ENCODE assay signal across 9 cellular contexts in genomic region chrX:54180403-54180802, GRCh38. TPM values are rescaled to one million over a fixed set of nuclear protein-coding genes. Genes with fewer than 3 reads are reported as not detected.
A peak's percentile ranks its signal among the peaks of the same experiment; 100 is the strongest.
DNase-seq lines count a peak whose midpoint lies in the region; ATAC-seq and TF ChIP-seq lines count a peak whose summit lies in the region.
"Had no signal": no experiment of that assay in that cellular context is flagged by ENCODE, and none has a peak within 500 bp of the region (broad histone marks: within the 10 kb centered on the region; RNA-seq: fewer than 3 reads in every experiment).

No MANE protein-coding gene starts in this region.

- H3K36me3 Mint-ChIP-seq in activated CD4-positive, alpha-beta T cell treated with anti-CD3 and anti-CD28 coated beads, Interleukin-2, amount 10 ng/mL, durations not matched to agents 7 days and 5 days (ENCODE audit: low read depth): peaks cover 42% of the 10 kb centered on the region
- H3K36me3 Mint-ChIP-seq in endodermal cell (ENCODE audit: low read depth): peaks cover 7% of the 10 kb centered on the region

- peak overlapping the region; percentile 83 for H3K4me3 Mint-ChIP-seq in activated CD4-positive, alpha-beta T cell treated with anti-CD3 and anti-CD28 coated beads, Interleukin-2, amount 10 ng/mL, durations not matched to agents 7 days and 5 days
- H3K4me3 Mint-ChIP-seq in endodermal cell: peak overlapping the region; percentile 66

- no peaks in the 10 kb centered on the region; the same call in none of the 2 replicates for H3K36me3 ChIP-seq in Panc1 (ENCODE audit: control insufficient read depth, insufficient read depth, low read length)
- H3K36me3 ChIP-seq in endodermal cell (ENCODE audit: control insufficient read depth, insufficient read depth, low read length): no peaks in the 10 kb centered on the region

- BruUV-seq in Panc1 (replicated peaks; lab: Mats Ljungman, UMichigan): no TSS peak

- TF ChIP-seq CTCF in Panc1 (IDR thresholded peaks at IDR 0.05): no peak
- TF ChIP-seq CTCF in endodermal cell (conservative IDR thresholded peaks at IDR 0.05): no peak

- 78% methylated on average over 3 of the region's 4 CpGs; no CpG with 5 or more reads in 1 of the 2 experiments for WGBS in endodermal cell (ENCODE audit: insufficient coverage in 1 of 2, insufficient read length in 1 of 2), 2 experiments

- H3K9me3 ChIP-seq in Panc1 (ENCODE audit: control insufficient read depth, insufficient read depth, low read depth, low read length) (no peaks in the 10 kb centered on the region), endodermal cell (ENCODE audit: control insufficient read depth, low read length) (no peaks in the 10 kb centered on the region)

- H3K4me1 Mint-ChIP-seq in activated CD4-positive, alpha-beta T cell treated with anti-CD3 and anti-CD28 coated beads, Interleukin-2, amount 10 ng/mL, durations not matched to agents 7 days and 5 days: peaks cover 56% of the 10 kb centered on the region
- peaks cover 24% of the 10 kb centered on the region for H3K4me1 Mint-ChIP-seq in endodermal cell

- no peak for DNase-seq in activated CD4-positive, alpha-beta T cell treated with anti-CD3 and anti-CD28 coated beads, Interleukin-2, amount 10 ng/mL, durations not matched to agents 7 days and 5 days
- DNase-seq in activated CD4-positive, alpha-beta T cell treated with anti-CD3 and anti-CD28 coated beads for 1 hour: no peak
- DNase-seq in Panc1 (ENCODE audit: low read depth, low spot score) (no peak), endodermal cell (no peak), skeletal muscle cell (ENCODE audit: low read depth) (no peak)

- H3K9ac ChIP-seq in endodermal cell (ENCODE audit: extremely low read depth, low read length, poor library complexity, severe bottlenecking): no peak overlapping the region

- CTCF ChIA-PET in activated CD4-positive, alpha-beta T cell treated with anti-CD3 and anti-CD28 coated beads, Interleukin-2, amount 10 ng/mL, durations not matched to agents 7 days and 5 days (lab: Charles Lee): no interaction called here
- CTCF ChIA-PET in Panc1 (lab: Charles Lee): no interaction called here

- H3K27ac ChIP-seq in Panc1 (ENCODE audit: low read length) (peak overlapping the region; percentile 93), endodermal cell (ENCODE audit: low read depth, low read length) (no peak overlapping the region)
- H3K27ac ChIP-seq: C4-2B had no signal

- no peaks in the 10 kb centered on the region for H3K9me3 Mint-ChIP-seq in activated CD4-positive, alpha-beta T cell treated with anti-CD3 and anti-CD28 coated beads, Interleukin-2, amount 10 ng/mL, durations not matched to agents 7 days and 5 days
- peaks cover 34% of the 10 kb centered on the region for H3K9me3 Mint-ChIP-seq in endodermal cell

- H3K27ac Mint-ChIP-seq in activated CD4-positive, alpha-beta T cell treated with anti-CD3 and anti-CD28 coated beads, Interleukin-2, amount 10 ng/mL, durations not matched to agents 7 days and 5 days: no peak overlapping the region
- no peak overlapping the region for H3K27ac Mint-ChIP-seq in endodermal cell

- in situ Hi-C loops in Panc1 (cut with HindIII; ENCODE audit: low pct_unique_long_range_greater_than_20kb, low sequenced_read_pairs): no loop called here

- no peaks in the 10 kb centered on the region for H3K27me3 ChIP-seq in Panc1 (ENCODE audit: control insufficient read depth, insufficient read depth, low read length)
- H3K27me3 ChIP-seq in endodermal cell (ENCODE audit: control insufficient read depth, insufficient read depth, low read length, poor library complexity, severe bottlenecking): no peaks in the 10 kb centered on the region

- H3K4me3 ChIP-seq in Panc1 (ENCODE audit: low read depth in 2 of 2, low read length in 2 of 2) (peak overlapping the region; percentile 56 to 67), endodermal cell (ENCODE audit: low read length) (peak overlapping the region; percentile 85), skeletal muscle cell (ENCODE audit: low read depth, low read length) (peak overlapping the region; percentile 61)

- POLR2A ChIA-PET in activated CD4-positive, alpha-beta T cell treated with anti-CD3 and anti-CD28 coated beads, Interleukin-2, amount 10 ng/mL, durations not matched to agents 7 days and 5 days (lab: Charles Lee): no interaction called here
- POLR2A ChIA-PET in Panc1 (lab: Charles Lee): no interaction called here

- intact Hi-C loops in Panc1 (cut with micrococcal nuclease; ENCODE audit: unreplicated experiment): no loop called here

- peaks cover 26% of the 10 kb centered on the region for H3K4me1 ChIP-seq in Panc1 (ENCODE audit: control insufficient read depth, insufficient read depth, low read length)
- H3K4me1 ChIP-seq in endodermal cell (ENCODE audit: control insufficient read depth, insufficient read depth, low read length): no peaks in the 10 kb centered on the region

- ATAC-seq in Panc1 (no peak), GM21528 (IDR thresholded peaks at IDR 0.05; ENCODE audit: low FRiP score, unreplicated experiment) (no peak), esophagus mucosa (no peak)
- no peak for ATAC-seq in activated CD4-positive, CD25-positive, alpha-beta regulatory T cell treated with anti-CD3 and anti-CD28 coated beads, Interleukin-2, amount 50 U/mL, for 24 hours

- H3K27me3 Mint-ChIP-seq in activated CD4-positive, alpha-beta T cell treated with anti-CD3 and anti-CD28 coated beads, Interleukin-2, amount 10 ng/mL, durations not matched to agents 7 days and 5 days: no peaks in the 10 kb centered on the region
- H3K27me3 Mint-ChIP-seq in endodermal cell (ENCODE audit: insufficient read depth): no peaks in the 10 kb centered on the region

RNA-seq across cellular contexts. Expression of gene FAM120C, which starts 2.7 kb away (rescaled TPM):
- 10 to 100 TPM; 12.1 to 12.3 TPM for total RNA-seq in activated CD4-positive, alpha-beta T cell treated with anti-CD3 and anti-CD28 coated beads, Interleukin-2, amount 10 ng/mL, durations not matched to agents 7 days and 5 days
- total RNA-seq in Panc1 (2021; ENCODE audit: unreplicated experiment): 12.1 TPM
- 7.4 TPM for polyA plus RNA-seq in Panc1 (2012; ENCODE audit: insufficient read length)
- 1 to 10 TPM; 9.6 to 9.7 TPM for total RNA-seq in endodermal cell
- polyA plus RNA-seq in endodermal cell (2013, experiment 1 of 2): 4.8 TPM
- polyA plus RNA-seq in endodermal cell (2013, experiment 2 of 2): 4.2 TPM
- 8.2 TPM for total RNA-seq in esophagus mucosa
